ENCODE assay signal across 8 cellular contexts in the genomic region with DNA sequence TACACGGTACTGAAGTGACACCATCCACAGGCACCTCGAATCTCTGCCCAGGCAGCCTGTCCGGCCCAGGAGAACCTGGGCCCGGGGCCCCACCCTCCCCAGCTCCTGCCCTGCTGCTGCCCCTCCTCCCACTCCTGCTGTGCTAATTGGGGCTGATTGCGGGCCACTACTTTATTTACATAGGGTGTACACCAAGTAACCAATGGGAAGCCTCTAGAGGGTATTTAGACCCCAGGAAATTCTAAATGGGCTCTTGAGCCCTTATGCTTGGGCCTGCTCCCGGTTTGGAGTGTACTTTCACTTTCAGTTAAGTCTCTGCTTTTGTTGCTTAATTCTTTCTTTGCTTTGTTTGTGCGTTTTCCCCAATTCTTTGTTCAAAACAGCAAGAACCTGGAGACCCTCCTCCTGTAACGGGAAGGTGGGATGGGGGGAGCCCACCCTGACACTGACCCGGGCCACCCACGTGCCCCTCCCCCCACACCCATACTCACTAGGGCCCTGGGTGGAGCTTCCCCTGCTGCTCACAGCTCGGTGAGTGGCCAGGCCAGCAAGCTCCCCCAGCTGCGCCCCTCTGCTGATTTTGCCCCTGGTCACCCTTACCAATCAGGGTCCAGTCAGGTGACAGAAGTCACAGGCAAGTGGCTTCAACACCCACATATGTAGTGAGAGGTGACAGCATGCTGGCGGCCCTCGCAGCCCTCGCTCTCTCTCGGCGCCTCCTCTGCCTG. TPM values are rescaled to one million over a fixed set of nuclear protein-coding genes. Genes with fewer than 3 reads are reported as not detected.
DNase-seq lines count a peak whose midpoint lies in the region; TF ChIP-seq lines count a peak whose summit lies in the region.

No MANE protein-coding gene starts in this region.

- H3K36me3 Mint-ChIP-seq in activated CD4-positive, alpha-beta memory T cell treated with anti-CD3 and anti-CD28 coated beads, Interleukin-2, amount 10 ng/mL, durations not matched to agents 7 days and 5 days (ENCODE audit: low read depth): no peaks in the 10 kb centered on the region

- no peak overlapping the region for H3K9ac ChIP-seq in iPS-15b (ENCODE audit: low read depth, low read length)

- peaks cover 8% of the 10 kb centered on the region for H3K9me3 Mint-ChIP-seq in activated CD4-positive, alpha-beta memory T cell treated with anti-CD3 and anti-CD28 coated beads, Interleukin-2, amount 10 ng/mL, durations not matched to agents 7 days and 5 days

- 67% methylated on average over 17 of the region's 17 CpGs for WGBS in urinary bladder

- peak overlapping the region; percentile 71 for H3K27ac Mint-ChIP-seq in activated CD4-positive, alpha-beta memory T cell treated with anti-CD3 and anti-CD28 coated beads, Interleukin-2, amount 10 ng/mL, durations not matched to agents 7 days and 5 days

- peaks cover 16% of the 10 kb centered on the region for H3K4me1 Mint-ChIP-seq in activated CD4-positive, alpha-beta memory T cell treated with anti-CD3 and anti-CD28 coated beads, Interleukin-2, amount 10 ng/mL, durations not matched to agents 7 days and 5 days

- peak overlapping the region; percentile 38 for H3K4me3 ChIP-seq in AG10803 (ENCODE audit: low read length)
- H3K4me3 ChIP-seq in iPS-15b (ENCODE audit: low read depth, low read length): peak overlapping the region; percentile 32
- peak overlapping the region; percentile 45 for H3K4me3 ChIP-seq in urinary bladder (ENCODE audit: low read depth, low read length)

- no peaks in the 10 kb centered on the region for H3K27me3 ChIP-seq in iPS-15b (ENCODE audit: control insufficient read depth, insufficient read depth, low read length)

- POLR2A ChIA-PET in activated CD4-positive, alpha-beta memory T cell treated with anti-CD3 and anti-CD28 coated beads, Interleukin-2, amount 10 ng/mL, durations not matched to agents 7 days and 5 days (lab: Charles Lee): interaction anchor here (2.0 kb wide), 1 partner anchor 10 kb away, joined by 17 read pairs; a partner anchor contains a TSS

- no peaks in the 10 kb centered on the region for H3K9me3 ChIP-seq in iPS-15b (ENCODE audit: control insufficient read depth, insufficient read depth, low read length)

- peak; percentile 29 for DNase-seq in AG10803 (ENCODE audit: low read depth)
- peak; percentile 19 for DNase-seq in HS-5 (ENCODE audit: low read depth)
- no peak for DNase-seq in activated CD4-positive, alpha-beta memory T cell treated with anti-CD3 and anti-CD28 coated beads, Interleukin-2, amount 10 ng/mL, durations not matched to agents 7 days and 5 days
- DNase-seq in SK-N-DZ (ENCODE audit: low spot score): no peak
- no peak for DNase-seq in T1000 (lab: John Stamatoyannopoulos, UW)
- DNase-seq in COLO829 (ENCODE audit: low spot score): no peak

- CTCF ChIA-PET in activated CD4-positive, alpha-beta memory T cell treated with anti-CD3 and anti-CD28 coated beads, Interleukin-2, amount 10 ng/mL, durations not matched to agents 7 days and 5 days (lab: Charles Lee): no interaction called here

- TF ChIP-seq CTCF in AG10803 (conservative IDR thresholded peaks at IDR 0.05; ENCODE audit: low read length): no peak

- H3K4me3 Mint-ChIP-seq in activated CD4-positive, alpha-beta memory T cell treated with anti-CD3 and anti-CD28 coated beads, Interleukin-2, amount 10 ng/mL, durations not matched to agents 7 days and 5 days: peak overlapping the region; percentile 42

- H3K27me3 Mint-ChIP-seq in activated CD4-positive, alpha-beta memory T cell treated with anti-CD3 and anti-CD28 coated beads, Interleukin-2, amount 10 ng/mL, durations not matched to agents 7 days and 5 days: peaks cover 1% of the 10 kb centered on the region

- H3K27ac ChIP-seq in urinary bladder (ENCODE audit: low read depth): no peak overlapping the region

- H3K36me3 ChIP-seq in iPS-15b (ENCODE audit: control insufficient read depth, insufficient read depth, low read length) (no peaks in the 10 kb centered on the region), urinary bladder (ENCODE audit: insufficient read depth) (no peaks in the 10 kb centered on the region)

- H3K4me1 ChIP-seq in iPS-15b (ENCODE audit: control insufficient read depth, insufficient read depth, low read length) (peaks cover 3% of the 10 kb centered on the region), urinary bladder (ENCODE audit: insufficient read depth) (no peaks in the 10 kb centered on the region)

RNA-seq across cellular contexts. Expression of a gene that starts 9.4 kb away (rescaled TPM):
- total RNA-seq in activated CD4-positive, alpha-beta memory T cell treated with anti-CD3 and anti-CD28 coated beads, Interleukin-2, amount 10 ng/mL, durations not matched to agents 7 days and 5 days: under 1 TPM; 0.40 to 0.58 TPM
- 0.32 TPM for total RNA-seq in urinary bladder
- polyA plus RNA-seq in urinary bladder: 0.20 TPM
- polyA plus RNA-seq in SK-N-DZ (2014; cell fraction: cytosol; rRNA removed): 0.17 and 0.50 TPM in 2 replicates
- polyA plus RNA-seq in SK-N-DZ (2014; cell fraction: nucleus; rRNA removed): 0.18 and 0.37 TPM in 2 replicates

RNA-seq across cellular contexts. Expression of a gene that starts 10.0 kb away (rescaled TPM):
- total RNA-seq in activated CD4-positive, alpha-beta memory T cell treated with anti-CD3 and anti-CD28 coated beads, Interleukin-2, amount 10 ng/mL, durations not matched to agents 7 days and 5 days: 10 to 100 TPM; 18.4 to 20.3 TPM
- total RNA-seq in urinary bladder: 77.5 TPM
- polyA plus RNA-seq in urinary bladder: 24.4 TPM
- 44.9 and 51.5 TPM in 2 replicates for polyA plus RNA-seq in SK-N-DZ (2014; cell fraction: cytosol; rRNA removed)
- polyA plus RNA-seq in SK-N-DZ (2014; cell fraction: nucleus; rRNA removed): 94.8 and 106 TPM in 2 replicates

Comparison
In these comparisons a context has a peak if more than half of its experiments do, and no peak if none do; other contexts are left out.
1. DNase-seq: peak in AG10803 (single experiment) and HS-5 (single experiment); none in activated CD4-positive, alpha-beta memory T cell treated with anti-CD3 and anti-CD28 coated beads, Interleukin-2, amount 10 ng/mL, durations not matched to agents 7 days and 5 days (single experiment), SK-N-DZ (single experiment), T1000 (single experiment) and COLO829 (single experiment).
2. Peak in every context shown above with its lines, with median percentiles within 50 percentile points of each other: H3K4me3 ChIP-seq.